ENCODE assay signal across 2 cellular contexts in the genomic region with DNA sequence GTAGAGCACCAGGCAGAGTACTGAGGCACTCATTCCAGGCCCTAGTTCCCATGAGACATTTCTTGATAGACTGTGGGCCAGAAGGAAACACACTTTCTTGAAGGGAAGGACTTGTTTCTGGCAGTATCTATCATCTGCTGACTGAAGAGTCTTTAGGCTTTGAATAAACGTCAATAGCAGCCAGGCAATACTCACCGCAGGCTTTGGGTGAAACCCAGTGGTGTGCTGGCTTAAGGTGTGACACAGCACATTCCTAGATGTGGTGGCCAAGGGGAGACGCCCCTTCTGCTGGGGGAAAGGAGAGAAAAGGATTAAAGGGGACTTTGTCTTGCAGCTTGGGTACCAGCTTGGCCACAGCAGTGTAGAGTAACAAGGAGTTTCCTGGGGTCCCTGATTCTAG.
TF ChIP-seq lines count a peak whose summit lies in the region.

No MANE protein-coding gene starts in this region.

TF ChIP-seq in WTC11, 78 proteins besides CTCF, POLR2A, EP300 and RAD21:
- TF ChIP-seq, protein P1, sequence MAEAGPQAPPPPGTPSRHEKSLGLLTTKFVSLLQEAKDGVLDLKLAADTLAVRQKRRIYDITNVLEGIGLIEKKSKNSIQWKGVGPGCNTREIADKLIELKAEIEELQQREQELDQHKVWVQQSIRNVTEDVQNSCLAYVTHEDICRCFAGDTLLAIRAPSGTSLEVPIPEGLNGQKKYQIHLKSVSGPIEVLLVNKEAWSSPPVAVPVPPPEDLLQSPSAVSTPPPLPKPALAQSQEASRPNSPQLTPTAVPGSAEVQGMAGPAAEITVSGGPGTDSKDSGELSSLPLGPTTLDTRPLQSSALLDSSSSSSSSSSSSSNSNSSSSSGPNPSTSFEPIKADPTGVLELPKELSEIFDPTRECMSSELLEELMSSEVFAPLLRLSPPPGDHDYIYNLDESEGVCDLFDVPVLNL (CRISPR knock-in tag; IDR thresholded peaks at IDR 0.05; ENCODE audit: borderline replicate concordance, low read depth) = no peak
- TF ChIP-seq ZNF121 (CRISPR knock-in tag; IDR thresholded peaks at IDR 0.05) (no peak), ZBTB21 (CRISPR knock-in tag; IDR thresholded peaks at IDR 0.05; ENCODE audit: borderline replicate concordance) (no peak), RORB (CRISPR knock-in tag; IDR thresholded peaks at IDR 0.05) (no peak), USF2 (CRISPR knock-in tag; IDR thresholded peaks at IDR 0.05) (no peak), ZMAT4 (CRISPR knock-in tag; IDR thresholded peaks at IDR 0.05) (no peak), ZNF396 (CRISPR knock-in tag; IDR thresholded peaks at IDR 0.05; ENCODE audit: borderline replicate concordance) (no peak), CBFB (CRISPR knock-in tag; IDR thresholded peaks at IDR 0.05; ENCODE audit: low read depth) (no peak), IRF2 (CRISPR knock-in tag; IDR thresholded peaks at IDR 0.05; ENCODE audit: borderline replicate concordance, low read depth) (no peak), NFATC4 (CRISPR knock-in tag; IDR thresholded peaks at IDR 0.05) (no peak), OVOL2 (CRISPR knock-in tag; IDR thresholded peaks at IDR 0.05; ENCODE audit: borderline replicate concordance) (no peak), KAT7 (CRISPR knock-in tag; IDR thresholded peaks at IDR 0.05; ENCODE audit: borderline replicate concordance) (no peak), RELA (CRISPR knock-in tag; IDR thresholded peaks at IDR 0.05; ENCODE audit: borderline replicate concordance) (no peak), USF1 (CRISPR knock-in tag; IDR thresholded peaks at IDR 0.05) (no peak), ZNF317 (CRISPR knock-in tag; IDR thresholded peaks at IDR 0.05; ENCODE audit: borderline replicate concordance, low read depth) (no peak)
- TF ChIP-seq, protein P2, sequence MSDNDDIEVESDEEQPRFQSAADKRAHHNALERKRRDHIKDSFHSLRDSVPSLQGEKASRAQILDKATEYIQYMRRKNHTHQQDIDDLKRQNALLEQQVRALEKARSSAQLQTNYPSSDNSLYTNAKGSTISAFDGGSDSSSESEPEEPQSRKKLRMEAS (CRISPR knock-in tag; IDR thresholded peaks at IDR 0.05) = no peak
- TF ChIP-seq, protein P3, sequence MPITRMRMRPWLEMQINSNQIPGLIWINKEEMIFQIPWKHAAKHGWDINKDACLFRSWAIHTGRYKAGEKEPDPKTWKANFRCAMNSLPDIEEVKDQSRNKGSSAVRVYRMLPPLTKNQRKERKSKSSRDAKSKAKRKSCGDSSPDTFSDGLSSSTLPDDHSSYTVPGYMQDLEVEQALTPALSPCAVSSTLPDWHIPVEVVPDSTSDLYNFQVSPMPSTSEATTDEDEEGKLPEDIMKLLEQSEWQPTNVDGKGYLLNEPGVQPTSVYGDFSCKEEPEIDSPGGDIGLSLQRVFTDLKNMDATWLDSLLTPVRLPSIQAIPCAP (CRISPR knock-in tag; IDR thresholded peaks at IDR 0.05) = no peak
- TF ChIP-seq, protein P4, sequence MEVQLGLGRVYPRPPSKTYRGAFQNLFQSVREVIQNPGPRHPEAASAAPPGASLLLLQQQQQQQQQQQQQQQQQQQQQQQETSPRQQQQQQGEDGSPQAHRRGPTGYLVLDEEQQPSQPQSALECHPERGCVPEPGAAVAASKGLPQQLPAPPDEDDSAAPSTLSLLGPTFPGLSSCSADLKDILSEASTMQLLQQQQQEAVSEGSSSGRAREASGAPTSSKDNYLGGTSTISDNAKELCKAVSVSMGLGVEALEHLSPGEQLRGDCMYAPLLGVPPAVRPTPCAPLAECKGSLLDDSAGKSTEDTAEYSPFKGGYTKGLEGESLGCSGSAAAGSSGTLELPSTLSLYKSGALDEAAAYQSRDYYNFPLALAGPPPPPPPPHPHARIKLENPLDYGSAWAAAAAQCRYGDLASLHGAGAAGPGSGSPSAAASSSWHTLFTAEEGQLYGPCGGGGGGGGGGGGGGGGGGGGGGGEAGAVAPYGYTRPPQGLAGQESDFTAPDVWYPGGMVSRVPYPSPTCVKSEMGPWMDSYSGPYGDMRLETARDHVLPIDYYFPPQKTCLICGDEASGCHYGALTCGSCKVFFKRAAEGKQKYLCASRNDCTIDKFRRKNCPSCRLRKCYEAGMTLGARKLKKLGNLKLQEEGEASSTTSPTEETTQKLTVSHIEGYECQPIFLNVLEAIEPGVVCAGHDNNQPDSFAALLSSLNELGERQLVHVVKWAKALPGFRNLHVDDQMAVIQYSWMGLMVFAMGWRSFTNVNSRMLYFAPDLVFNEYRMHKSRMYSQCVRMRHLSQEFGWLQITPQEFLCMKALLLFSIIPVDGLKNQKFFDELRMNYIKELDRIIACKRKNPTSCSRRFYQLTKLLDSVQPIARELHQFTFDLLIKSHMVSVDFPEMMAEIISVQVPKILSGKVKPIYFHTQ (CRISPR knock-in tag; IDR thresholded peaks at IDR 0.05) = no peak

TF ChIP-seq in GM12891, 5 proteins besides CTCF, POLR2A, EP300 and RAD21 (continued from another document):
- TF ChIP-seq POLR2AphosphoS5 (IDR thresholded peaks at IDR 0.05; ENCODE audit: low read depth, low read length) = no peak
- no peak for TF ChIP-seq PAX5 (IDR thresholded peaks at IDR 0.05; ENCODE audit: insufficient read depth, low read length, severe bottlenecking)
